ENCODE assay signal across 12 cellular contexts in genomic region chr3:81742581-81742980, GRCh38. TPM values are rescaled to one million over a fixed set of nuclear protein-coding genes. Genes with fewer than 3 reads are reported as not detected.
DNase-seq lines count a peak whose midpoint lies in the region; ATAC-seq and TF ChIP-seq lines count a peak whose summit lies in the region.
"Had no signal": no experiment of that assay in that cellular context is flagged by ENCODE, and none has a peak within 500 bp of the region (broad histone marks: within the 10 kb centered on the region; RNA-seq: fewer than 3 reads in every experiment).

No MANE protein-coding gene starts in this region.

- H3K9ac ChIP-seq in IMR-90 (ENCODE audit: low read depth, low read length), result peak overlapping the region; percentile 62; the same call in 1 of the 2 replicates
- H3K9ac ChIP-seq in mesenchymal stem cell (ENCODE audit: low read length), result peak overlapping the region; percentile 89

- CTCF ChIA-PET in IMR-90 (lab: Yijun Ruan, JAX), result no interaction called here

- TF ChIP-seq POLR2A in IMR-90 (IDR thresholded peaks at IDR 0.05; ENCODE audit: low read depth, low read length), result no peak

- peak overlapping the region; percentile 85; the same call in 1 of the 2 replicates for H3K56ac ChIP-seq in IMR-90 (ENCODE audit: extremely low read depth, insufficient read depth, low read length)

- DNase-seq in IMR-90 (no peak), brain microvascular endothelial cell (no peak), mesenchymal stem cell (no peak), tibial artery (no peak), kidney glomerular epithelial cell (lab: John Stamatoyannopoulos, UW) (no peak)
- DNase-seq: activated CD4-positive, alpha-beta memory T cell treated with anti-CD3 and anti-CD28 coated beads, Interleukin-2, amount 10 ng/mL, durations not matched to agents 7 days and 5 days; Caco-2; NCI-H2227 treated with DMSO at 0.1 percent for 48 hours; pancreas; stimulated activated naive CD8-positive, alpha-beta T cell treated with anti-CD3 and anti-CD28 coated beads, Interleukin-15, Interleukin-2, amounts not matched to agents 100 U/mL and 50 U/mL, for 24 hours had no signal

- H3K27me3 ChIP-seq in IMR-90 (ENCODE audit: control insufficient read depth, insufficient read depth, low read length), result no peaks in the 10 kb centered on the region
- H3K27me3 ChIP-seq in brain microvascular endothelial cell (replicated peaks), result no peaks in the 10 kb centered on the region
- H3K27me3 ChIP-seq in mesenchymal stem cell (ENCODE audit: control insufficient read depth in 1 of 2, insufficient read depth in 1 of 2, low read length in 2 of 2), result no peaks in the 10 kb centered on the region
- no peaks in the 10 kb centered on the region for H3K27me3 ChIP-seq in tibial artery
- H3K27me3 ChIP-seq: pancreas had no signal

- H2BK5ac ChIP-seq in IMR-90 (ENCODE audit: low read depth, low read length, poor library complexity, severe bottlenecking) (peak overlapping the region; percentile 99), mesenchymal stem cell (ENCODE audit: low read depth, low read length, poor library complexity, severe bottlenecking) (peak overlapping the region; percentile 66)

- H2AFZ ChIP-seq in IMR-90 (replicated peaks; ENCODE audit: low read length, poor library complexity), result no peak overlapping the region
- no peak overlapping the region for H2AFZ ChIP-seq in mesenchymal stem cell (ENCODE audit: low read depth, low read length)

- H4K20me1 ChIP-seq in IMR-90 (ENCODE audit: insufficient read depth, low read length), result no peaks in the 10 kb centered on the region

- H3K4ac ChIP-seq in IMR-90 (ENCODE audit: low read depth, low read length) (peak overlapping the region; percentile 83), mesenchymal stem cell (ENCODE audit: low read depth in 1 of 2, low read length in 2 of 2) (no peak overlapping the region)

- dilution Hi-C loops in IMR-90 (cut with HindIII; ENCODE audit: low sequenced_read_pairs, unreplicated experiment), result no loop called here

- in situ Hi-C loops in IMR-90 (cut with MboI; ENCODE audit: low sequenced_read_pairs), result no loop called here
- in situ Hi-C loops in brain microvascular endothelial cell (cut with HindIII; ENCODE audit: low pct_ligation_motif_present, low sequenced_read_pairs), result no loop called here

- H3K27ac ChIP-seq in IMR-90 (ENCODE audit: insufficient read depth, low read length) (peak overlapping the region; percentile 85; the same call in 1 of the 2 replicates), brain microvascular endothelial cell (peak overlapping the region; percentile 99), mesenchymal stem cell (ENCODE audit: low read length, poor library complexity, severe bottlenecking) (peak overlapping the region; percentile 95), tibial artery (peak overlapping the region; percentile 78 to 87)

- H3K4me2 ChIP-seq in IMR-90 (ENCODE audit: low read depth, low read length) (peak overlapping the region; percentile 70; the same call in 1 of the 2 replicates), mesenchymal stem cell (ENCODE audit: low read length, poor library complexity, severe bottlenecking) (no peak overlapping the region)

- H3K79me1 ChIP-seq in IMR-90 (ENCODE audit: low read depth in 1 of 2, low read length in 2 of 2) (peaks cover 13 to 30% of the 10 kb centered on the region in 2 experiments), mesenchymal stem cell (replicated peaks; ENCODE audit: low read length, poor library complexity, severe bottlenecking) (no peaks in the 10 kb centered on the region)

- no peak for ATAC-seq in IMR-90 (ENCODE audit: low read depth)
- no peak for ATAC-seq in HG03045 (IDR thresholded peaks at IDR 0.05; ENCODE audit: unreplicated experiment)
- no peak for ATAC-seq in HG03159 (IDR thresholded peaks at IDR 0.05; ENCODE audit: unreplicated experiment)
- ATAC-seq: stimulated activated naive CD8-positive, alpha-beta T cell treated with anti-CD3 and anti-CD28 coated beads, Interleukin-15, Interleukin-2, amounts not matched to agents 100 U/mL and 50 U/mL, for 24 hours had no signal

- H3K4me1 ChIP-seq in IMR-90 (ENCODE audit: control insufficient read depth, insufficient read depth, low read length), result peaks cover 17% of the 10 kb centered on the region
- no peaks in the 10 kb centered on the region for H3K4me1 ChIP-seq in mesenchymal stem cell (ENCODE audit: control insufficient read depth, insufficient read depth, low read depth, low read length)
- H3K4me1 ChIP-seq in tibial artery, result peaks cover 0 to 80% (median 23%) of the 10 kb centered on the region in 4 donors

- H2BK20ac ChIP-seq in IMR-90 (ENCODE audit: low read depth, low read length), result peak overlapping the region; percentile 98

- intact Hi-C loops in IMR-90 (cut with micrococcal nuclease), result loop anchor here (2.0 kb wide), 1 partner anchor 14 kb away; no protein-coding TSS in a partner anchor
- intact Hi-C loops in tibial artery (cut with DNase I; ENCODE audit: low total_unique reads), result no loop called here

- TF ChIP-seq RAD21 in IMR-90 (IDR thresholded peaks at IDR 0.05; ENCODE audit: low read length), result no peak

- peak overlapping the region; percentile 59 for H2AK9ac ChIP-seq in IMR-90 (replicated peaks; ENCODE audit: low read depth, low read length, poor library complexity)

- no peaks in the 10 kb centered on the region for H3K9me1 ChIP-seq in IMR-90 (ENCODE audit: insufficient read depth, low read length)

- H2AK5ac ChIP-seq in IMR-90 (ENCODE audit: low read depth, low read length) (peak overlapping the region; percentile 76; the same call in 1 of the 2 replicates), mesenchymal stem cell (ENCODE audit: low read length, severe bottlenecking) (peak overlapping the region; percentile 5)

- no peak overlapping the region for H2BK12ac ChIP-seq in mesenchymal stem cell (ENCODE audit: low read length in 2 of 2)

- H3K14ac ChIP-seq in IMR-90 (replicated peaks; ENCODE audit: low read depth, low read length) (peak overlapping the region; percentile 76), mesenchymal stem cell (ENCODE audit: low read length in 2 of 2) (no peak overlapping the region)

- peak overlapping the region; percentile 99 for H3K18ac ChIP-seq in IMR-90 (ENCODE audit: low read depth, low read length)
- no peak overlapping the region for H3K18ac ChIP-seq in mesenchymal stem cell (ENCODE audit: low read depth in 1 of 2, low read length in 2 of 2)

- H2BK120ac ChIP-seq in IMR-90 (ENCODE audit: low read depth, low read length) (peak overlapping the region; percentile 98), mesenchymal stem cell (ENCODE audit: low read depth, low read length) (no peak overlapping the region)

- H3K9me3 ChIP-seq in IMR-90 (ENCODE audit: control insufficient read depth, insufficient read depth, low read length) (no peaks in the 10 kb centered on the region), mesenchymal stem cell (ENCODE audit: control insufficient read depth, low read length) (no peaks in the 10 kb centered on the region), tibial artery (no peaks in the 10 kb centered on the region)
- H3K9me3 ChIP-seq: Caco-2, pancreas had no signal

- H2BK15ac ChIP-seq in IMR-90 (ENCODE audit: low read depth, low read length) (peak overlapping the region; percentile 58; the same call in 1 of the 3 replicates), mesenchymal stem cell (ENCODE audit: low read depth, poor library complexity, severe bottlenecking) (no peak overlapping the region)

- TF ChIP-seq CTCF in IMR-90 (conservative IDR thresholded peaks at IDR 0.05; ENCODE audit: low read depth, low read length) (no peak), brain microvascular endothelial cell (IDR thresholded peaks at IDR 0.05; ENCODE audit: low read depth, low read length, missing control alignments) (no peak), tibial artery (IDR thresholded peaks at IDR 0.05) (no peak)

- H4K8ac ChIP-seq in IMR-90 (ENCODE audit: low read depth in 2 of 2, low read length in 2 of 2) (peak overlapping the region; percentile 50 to 85), mesenchymal stem cell (ENCODE audit: low read length) (no peak overlapping the region)

- H4K5ac ChIP-seq in IMR-90 (ENCODE audit: low read depth, low read length), result peak overlapping the region; percentile 90

- H3K23ac ChIP-seq in IMR-90 (ENCODE audit: low read depth, low read length) (peak overlapping the region; percentile 79; the same call in 1 of the 2 replicates), mesenchymal stem cell (ENCODE audit: low read length in 2 of 2) (no peak overlapping the region)

- no CpG with 5 or more reads among the region's 6 CpGs for WGBS in IMR-90 (ENCODE audit: extremely low coverage in 2 of 2, insufficient read length in 1 of 2), 2 experiments
- WGBS in mesenchymal stem cell, result 41% methylated on average over 5 of the region's 6 CpGs

- POLR2A ChIA-PET in IMR-90 (lab: Charles Lee; ENCODE audit: unreplicated experiment), result no interaction called here

- peaks cover 1% of the 10 kb centered on the region; the same call in 1 of the 2 replicates for H3K36me3 ChIP-seq in IMR-90 (ENCODE audit: control insufficient read depth, insufficient read depth, low read length)
- H3K36me3 ChIP-seq in brain microvascular endothelial cell (replicated peaks), result no peaks in the 10 kb centered on the region
- peaks cover 0 to 22% of the 10 kb centered on the region in 2 experiments for H3K36me3 ChIP-seq in mesenchymal stem cell (ENCODE audit: control insufficient read depth in 1 of 2, insufficient read depth in 2 of 2, low read depth in 1 of 2, low read length in 2 of 2)
- no peaks in the 10 kb centered on the region for H3K36me3 ChIP-seq in tibial artery
- H3K36me3 ChIP-seq: pancreas had no signal

- peak overlapping the region; percentile 96 for H4K91ac ChIP-seq in IMR-90 (ENCODE audit: insufficient read depth, low read depth, low read length)
- no peak overlapping the region for H4K91ac ChIP-seq in mesenchymal stem cell (ENCODE audit: low read length)

- no TSS peak for BruUV-seq in IMR-90 (replicated peaks; lab: Mats Ljungman, UMichigan)

- H3K4me3 ChIP-seq in IMR-90 (ENCODE audit: insufficient read depth, low read depth, low read length) (no peak overlapping the region), brain microvascular endothelial cell (ENCODE audit: low read depth, low read length) (no peak overlapping the region), mesenchymal stem cell (ENCODE audit: insufficient read depth in 1 of 2, low read depth in 1 of 2, low read length in 2 of 2) (peak overlapping the region in 1 of 2 experiments; percentile 12), tibial artery (no peak overlapping the region)
- H3K4me3 ChIP-seq: pancreas had no signal

TF ChIP-seq in IMR-90, 13 proteins besides CTCF, POLR2A, EP300 and RAD21 (continues in another document):
- no peak for TF ChIP-seq NFE2L2 (IDR thresholded peaks at IDR 0.05; ENCODE audit: low read depth, low read length)
- TF ChIP-seq FOS (IDR thresholded peaks at IDR 0.05; ENCODE audit: low read depth, low read length), result no peak
- no peak for TF ChIP-seq CEBPB (IDR thresholded peaks at IDR 0.05; ENCODE audit: low read depth, low read length)
- TF ChIP-seq RCOR1 (IDR thresholded peaks at IDR 0.05; ENCODE audit: insufficient replicate concordance, low read length), result no peak

RNA-seq across cellular contexts. Expression of gene GBE1, which starts 18.9 kb away (rescaled TPM):
- total RNA-seq in IMR-90 (2012; rRNA removed), result 90.3 and 122 TPM in 2 replicates
- 26.5 and 36.7 TPM in 2 replicates for polyA plus RNA-seq in IMR-90 (2012; rRNA removed)
- polyA plus RNA-seq in IMR-90 (2012; cell fraction: cytosol; rRNA removed), result 5.6 and 6.6 TPM in 2 replicates
- 2.0 and 25.1 TPM in 2 replicates for polyA plus RNA-seq in IMR-90 (2012; cell fraction: nucleus; rRNA removed; ENCODE audit: low replicate concordance)
- polyA plus RNA-seq in mesenchymal stem cell (2013, experiment 1 of 2), result 18.4 TPM
- 18.6 TPM for polyA plus RNA-seq in mesenchymal stem cell (2013, experiment 2 of 2)
